1 cellular context compared by ENCODE assay signal in genomic region chr13:110485604-110486003, GRCh38.
TF ChIP-seq lines count a peak whose summit lies in the region.

No MANE protein-coding gene starts in this region.

TF ChIP-seq in HepG2, 621 proteins besides CTCF, POLR2A, EP300 and RAD21 (continued from another document and continues in another):
- TF ChIP-seq ZNF646 (CRISPR knock-in tag; IDR thresholded peaks at IDR 0.05) (no peak), ZNF569 (CRISPR knock-in tag; IDR thresholded peaks at IDR 0.05; ENCODE audit: borderline replicate concordance) (no peak), ZNF552 (CRISPR knock-in tag; IDR thresholded peaks at IDR 0.05; ENCODE audit: borderline replicate concordance) (no peak), ZNF263 (CRISPR knock-in tag; IDR thresholded peaks at IDR 0.05) (0 out of 2 replicates have a peak, but pooled peaks have one; percentile 17), ZNF282 (IDR thresholded peaks at IDR 0.05; ENCODE audit: partially characterized antibody) (no peak), CC2D1A (CRISPR knock-in tag; IDR thresholded peaks at IDR 0.05) (no peak), ZNF737 (CRISPR knock-in tag; IDR thresholded peaks at IDR 0.05; ENCODE audit: borderline replicate concordance) (no peak), FOXA3 (CRISPR knock-in tag; IDR thresholded peaks at IDR 0.05) (peak; percentile 58), PAXIP1 (CRISPR knock-in tag; conservative IDR thresholded peaks at IDR 0.05) (peak; percentile 42), ZSCAN31 (CRISPR knock-in tag; IDR thresholded peaks at IDR 0.05; ENCODE audit: low read depth) (no peak), NCOA5 (CRISPR knock-in tag; IDR thresholded peaks at IDR 0.05) (no peak), ZNF83 (CRISPR knock-in tag; IDR thresholded peaks at IDR 0.05; ENCODE audit: borderline replicate concordance) (no peak), MAFK (conservative IDR thresholded peaks at IDR 0.05 in 1 of 2, IDR thresholded peaks at IDR 0.05 in 1 of 2; ENCODE audit: low read length in 2 of 2) (no peak), BCL6 (CRISPR knock-in tag; IDR thresholded peaks at IDR 0.05) (peak; percentile 90), ZHX2 (IDR thresholded peaks at IDR 0.05; ENCODE audit: low read depth) (no peak), ZHX2 (CRISPR knock-in tag; IDR thresholded peaks at IDR 0.05; ENCODE audit: borderline replicate concordance) (no peak), KIAA2018 (CRISPR knock-in tag; IDR thresholded peaks at IDR 0.05; ENCODE audit: borderline replicate concordance) (no peak), ZNF24 (IDR thresholded peaks at IDR 0.05) (no peak), AGO1 (IDR thresholded peaks at IDR 0.05; ENCODE audit: low read depth, low read length, poor library complexity, severe bottlenecking) (no peak), CSRNP2 (CRISPR knock-in tag; conservative IDR thresholded peaks at IDR 0.05; ENCODE audit: low read depth) (no peak), ATRX (CRISPR knock-in tag; IDR thresholded peaks at IDR 0.05; ENCODE audit: borderline replicate concordance) (no peak), ZBTB38 (CRISPR knock-in tag; IDR thresholded peaks at IDR 0.05) (no peak), TIGD3 (CRISPR knock-in tag; IDR thresholded peaks at IDR 0.05; ENCODE audit: borderline replicate concordance) (no peak)
